1 cellular context compared by ENCODE assay signal in the genomic region with DNA sequence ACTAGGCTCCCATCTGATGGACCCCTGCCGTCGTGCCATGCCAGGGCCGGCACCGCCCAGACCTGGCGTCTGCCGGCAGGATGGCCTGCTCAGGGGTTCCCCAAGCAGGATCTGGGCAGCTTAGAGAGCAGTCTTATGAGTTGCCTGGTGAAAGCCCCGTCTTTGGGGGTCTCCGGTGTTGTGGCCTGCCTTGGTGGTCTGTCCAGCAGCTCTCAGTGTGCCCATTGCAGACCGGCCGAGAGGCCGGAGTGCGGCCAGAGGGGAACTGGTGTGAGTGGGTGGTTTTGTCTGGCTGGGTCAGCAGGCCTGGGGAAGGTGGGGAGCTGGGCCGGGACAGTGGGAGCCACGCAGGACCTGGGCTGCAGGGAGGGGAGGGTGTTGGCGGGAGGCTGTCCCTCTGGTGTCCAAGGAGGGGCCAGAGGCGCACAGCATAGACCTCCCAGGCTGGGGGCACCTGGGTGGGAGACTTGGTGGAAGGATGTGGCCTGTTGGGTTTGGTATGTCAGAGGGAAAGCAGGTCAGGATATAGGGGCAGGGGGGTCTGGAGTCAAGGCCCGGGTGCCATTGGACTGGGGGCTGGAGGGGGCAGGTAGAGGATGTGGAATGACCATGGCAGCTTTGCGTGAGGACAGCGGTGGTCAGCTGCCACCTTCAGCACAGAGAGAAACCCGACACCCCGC.
TF ChIP-seq lines count a peak whose summit lies in the region.

No MANE protein-coding gene starts in this region.

TF ChIP-seq in IMR-90, 13 proteins besides CTCF, POLR2A, EP300 and RAD21 (continued from another document):
- TF ChIP-seq, protein P1, sequence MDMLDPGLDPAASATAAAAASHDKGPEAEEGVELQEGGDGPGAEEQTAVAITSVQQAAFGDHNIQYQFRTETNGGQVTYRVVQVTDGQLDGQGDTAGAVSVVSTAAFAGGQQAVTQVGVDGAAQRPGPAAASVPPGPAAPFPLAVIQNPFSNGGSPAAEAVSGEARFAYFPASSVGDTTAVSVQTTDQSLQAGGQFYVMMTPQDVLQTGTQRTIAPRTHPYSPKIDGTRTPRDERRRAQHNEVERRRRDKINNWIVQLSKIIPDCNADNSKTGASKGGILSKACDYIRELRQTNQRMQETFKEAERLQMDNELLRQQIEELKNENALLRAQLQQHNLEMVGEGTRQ (IDR thresholded peaks at IDR 0.05; ENCODE audit: low read depth, low read length), result no peak
- TF ChIP-seq NFE2L2 (IDR thresholded peaks at IDR 0.05; ENCODE audit: low read depth, low read length) (no peak), SMC3 (IDR thresholded peaks at IDR 0.05; ENCODE audit: low read depth, low read length) (no peak), RFX5 (IDR thresholded peaks at IDR 0.05; ENCODE audit: low read depth, low read length) (no peak)
TF ChIP-seq in IMR-90: peak in this region for 0.
